26 cellular contexts compared by ENCODE assay signal in genomic region chr7:151511270-151511669, GRCh38.
"Had no signal": no experiment of that assay in that cellular context is flagged by ENCODE, and none has a peak within 500 bp of the region (broad histone marks: within the 10 kb centered on the region; RNA-seq: fewer than 3 reads in every experiment).

No MANE protein-coding gene starts in this region.

- H3K9me3 ChIP-seq: body of pancreas, colonic mucosa, tibial artery had no signal

- H3K27me3 ChIP-seq: body of pancreas, colonic mucosa, tibial artery had no signal

- H3K36me3 ChIP-seq: colonic mucosa, tibial artery had no signal

- DNase-seq: activated CD4-positive, alpha-beta T cell treated with anti-CD3 and anti-CD28 coated beads for 36 hours; activated CD4-positive, alpha-beta T cell treated with anti-CD3 and anti-CD28 coated beads, Interleukin-2, amount 50 U/mL, for 4 hours; activated CD4-positive, CD25-positive, alpha-beta regulatory T cell; activated naive CD4-positive, alpha-beta T cell; activated T-cell treated with anti-CD3 and anti-CD28 coated beads for 4 hours; activated T-cell treated with anti-CD3 and anti-CD28 coated beads, Interleukin-2, amount 50 U/mL, for 72 hours; body of pancreas; cerebellar nuclear complex; colonic mucosa; effector CD8-positive, alpha-beta T cell; hippocampal formation; left cardiac atrium; mammary epithelial cell; posterior cingulate gyrus; small intestine; stimulated activated CD4-positive, alpha-beta T cell treated with anti-CD3 and anti-CD28 coated beads, Interleukin-4, amount 100 ng/mL, for 24 hours; stimulated activated naive CD8-positive, alpha-beta T cell treated with anti-CD3 and anti-CD28 coated beads, Interleukin-15, amount 100 ng/mL, for 72 hours; SW 1271; T1000; tibial artery had no signal

- ATAC-seq: activated CD4-positive, alpha-beta T cell treated with anti-CD3 and anti-CD28 coated beads for 36 hours; activated naive CD4-positive, alpha-beta T cell treated with anti-CD3 and anti-CD28 coated beads, Interleukin-2, amount 50 U/mL, for 72 hours; activated T-cell treated with anti-CD3 and anti-CD28 coated beads, Interleukin-2, amount 50 U/mL, for 72 hours; stimulated activated effector memory CD8-positive, alpha-beta T cell treated with anti-CD3 and anti-CD28 coated beads, Interleukin-12 subunit alpha, Interleukin-12 subunit beta, amount 100 ng/mL, for 72 hours; stimulated activated naive CD8-positive, alpha-beta T cell treated with anti-CD3 and anti-CD28 coated beads, Interleukin-15, amount 100 ng/mL, for 72 hours had no signal

- FAIRE-seq: endometrium, frontal cortex, keratinocyte, small intestine had no signal

- H3K27ac ChIP-seq: body of pancreas, colonic mucosa, epithelial cell of prostate, tibial artery had no signal

- H3K4me1 ChIP-seq: colonic mucosa had no signal

- H3K4me3 ChIP-seq: body of pancreas, colonic mucosa, tibial artery had no signal
